12 cellular contexts compared by ENCODE assay signal in genomic region chr17:78921437-78921971, GRCh38. TPM values are rescaled to one million over a fixed set of nuclear protein-coding genes. Genes with fewer than 3 reads are reported as not detected.
DNase-seq lines count a peak whose midpoint lies in the region; ATAC-seq and TF ChIP-seq lines count a peak whose summit lies in the region.
"Had no signal": no experiment of that assay in that cellular context is flagged by ENCODE, and none has a peak within 500 bp of the region (broad histone marks: within the 10 kb centered on the region; RNA-seq: fewer than 3 reads in every experiment).

No MANE protein-coding gene starts in this region.

- POLR2A ChIA-PET in naive thymus-derived CD8-positive, alpha-beta T cell (lab: Charles Lee): interaction anchor here (0.6 kb wide), 1 partner anchor 453 kb away, joined by 3 read pairs; no protein-coding TSS in a partner anchor

- H3K36me3 Mint-ChIP-seq in naive thymus-derived CD8-positive, alpha-beta T cell: no peaks in the 10 kb centered on the region
- no peaks in the 10 kb centered on the region for H3K36me3 Mint-ChIP-seq in T-helper 2 cell treated with Interferon-gamma antibody and Interleukin-4, amounts not matched to agents 5 μg/mL and 100 μg/mL, for 36 hours (ENCODE audit: low read depth)

- H3K4me3 ChIP-seq in SK-N-MC (no peak overlapping the region), esophagus muscularis mucosa (peak overlapping the region in 3 of 4 donors; percentile 81 to 95 (median 93)), thymus (ENCODE audit: low read length) (no peak overlapping the region)
- H3K4me3 ChIP-seq: cardiac muscle cell had no signal

- TF ChIP-seq CTCF in esophagus muscularis mucosa (IDR thresholded peaks at IDR 0.05): no peak

- WGBS in esophagus muscularis mucosa: 33% methylated on average over 6 of the region's 8 CpGs
- WGBS in thymus: 97% methylated on average over 8 of the region's 8 CpGs

- H3K9me3 Mint-ChIP-seq in naive thymus-derived CD8-positive, alpha-beta T cell: no peaks in the 10 kb centered on the region
- H3K9me3 Mint-ChIP-seq in T-helper 2 cell treated with Interferon-gamma antibody and Interleukin-4, amounts not matched to agents 5 μg/mL and 100 μg/mL, for 36 hours: no peaks in the 10 kb centered on the region

- H3K9me3 ChIP-seq in SK-N-MC (ENCODE audit: low read depth, low read length) (no peaks in the 10 kb centered on the region), esophagus muscularis mucosa (no peaks in the 10 kb centered on the region), thymus (ENCODE audit: control insufficient read depth) (no peaks in the 10 kb centered on the region)

- H3K36me3 ChIP-seq in SK-N-MC (ENCODE audit: insufficient read depth, low read length): 0 out of 2 replicates have a peak, but pooled peaks cover 3% of the 10 kb centered on the region
- H3K36me3 ChIP-seq in esophagus muscularis mucosa: peaks cover 0 to 3% (median 0%) of the 10 kb centered on the region in 4 donors
- H3K36me3 ChIP-seq in thymus (ENCODE audit: control insufficient read depth, insufficient read depth): peaks cover 3% of the 10 kb centered on the region
- H3K36me3 ChIP-seq: cardiac muscle cell had no signal

- H3K27ac Mint-ChIP-seq in naive thymus-derived CD8-positive, alpha-beta T cell: peak overlapping the region in 7 of 10 donors; percentile 24 to 80 (median 70)
- H3K27ac Mint-ChIP-seq in T-helper 2 cell treated with Interferon-gamma antibody and Interleukin-4, amounts not matched to agents 5 μg/mL and 100 μg/mL, for 36 hours: no peak overlapping the region
- H3K27ac Mint-ChIP-seq: activated CD8-positive, alpha-beta T cell treated with anti-CD3 and anti-CD28 coated beads, Interleukin-2, amount 10 ng/mL, durations not matched to agents 7 days and 5 days had no signal

- peaks cover 0 to 2% (median 0%) of the 10 kb centered on the region in 5 donors for H3K27me3 Mint-ChIP-seq in naive thymus-derived CD8-positive, alpha-beta T cell
- H3K27me3 Mint-ChIP-seq in T-helper 2 cell treated with Interferon-gamma antibody and Interleukin-4, amounts not matched to agents 5 μg/mL and 100 μg/mL, for 36 hours (ENCODE audit: low read depth): peaks cover 24% of the 10 kb centered on the region

- H3K27me3 ChIP-seq in esophagus muscularis mucosa: no peaks in the 10 kb centered on the region
- no peaks in the 10 kb centered on the region for H3K27me3 ChIP-seq in thymus (ENCODE audit: control insufficient read depth, insufficient read depth)
- H3K27me3 ChIP-seq: cardiac muscle cell had no signal

- no peak overlapping the region for H3K9ac ChIP-seq in SK-N-MC (ENCODE audit: insufficient read length)

- H3K4me1 Mint-ChIP-seq in naive thymus-derived CD8-positive, alpha-beta T cell: peaks cover 17 to 47% (median 41%) of the 10 kb centered on the region in 4 donors
- peaks cover 8% of the 10 kb centered on the region for H3K4me1 Mint-ChIP-seq in T-helper 2 cell treated with Interferon-gamma antibody and Interleukin-4, amounts not matched to agents 5 μg/mL and 100 μg/mL, for 36 hours (ENCODE audit: low read depth)

- H3K4me1 ChIP-seq in esophagus muscularis mucosa (peaks cover 66 to 94% (median 86%) of the 10 kb centered on the region in 4 donors), thymus (ENCODE audit: control insufficient read depth, insufficient read depth, low read length) (peaks cover 50% of the 10 kb centered on the region)

- ATAC-seq in naive thymus-derived CD8-positive, alpha-beta T cell: no peak
- ATAC-seq in HG02884 (IDR thresholded peaks at IDR 0.05; ENCODE audit: unreplicated experiment): no peak
- ATAC-seq in HG03571 (IDR thresholded peaks at IDR 0.05; ENCODE audit: unreplicated experiment): no peak
- ATAC-seq: activated CD8-positive, alpha-beta T cell treated with anti-CD3 and anti-CD28 coated beads, Interleukin-2, amount 10 ng/mL, durations not matched to agents 7 days and 5 days had no signal

- intact Hi-C loops in esophagus muscularis mucosa (cut with DNase I): loop anchor here (5.0 kb wide), 2 partner anchors 39 to 51 kb away; no protein-coding TSS in a partner anchor

- DNase-seq in SK-N-MC (ENCODE audit: low read depth, low spot score) (no peak), esophagus muscularis mucosa (ENCODE audit: extremely low spot score) (no peak), GOT3 (lab: John Stamatoyannopoulos, UW) (no peak)
- DNase-seq in naive thymus-derived CD8-positive, alpha-beta T cell: no peak
- no peak for DNase-seq in T-helper 2 cell treated with Interferon-gamma antibody and Interleukin-4, amounts not matched to agents 5 μg/mL and 100 μg/mL, for 36 hours (ENCODE audit: low spot score)
- DNase-seq: activated CD8-positive, alpha-beta T cell treated with anti-CD3 and anti-CD28 coated beads, Interleukin-2, amount 10 ng/mL, durations not matched to agents 7 days and 5 days; EL; retina had no signal

- H3K4me3 Mint-ChIP-seq in naive thymus-derived CD8-positive, alpha-beta T cell: no peak overlapping the region
- no peak overlapping the region for H3K4me3 Mint-ChIP-seq in T-helper 2 cell treated with Interferon-gamma antibody and Interleukin-4, amounts not matched to agents 5 μg/mL and 100 μg/mL, for 36 hours
- H3K4me3 Mint-ChIP-seq: activated CD8-positive, alpha-beta T cell treated with anti-CD3 and anti-CD28 coated beads, Interleukin-2, amount 10 ng/mL, durations not matched to agents 7 days and 5 days had no signal

- TF ChIP-seq POLR2A in esophagus muscularis mucosa (IDR thresholded peaks at IDR 0.05; ENCODE audit: low read depth): no peak

- no peak for TF ChIP-seq EP300 in esophagus muscularis mucosa (IDR thresholded peaks at IDR 0.05)

- H3K27ac ChIP-seq in SK-N-MC (peak overlapping the region; percentile 60; the same call in 1 of the 2 replicates), esophagus muscularis mucosa (replicated peaks in 1 of 4) (peak overlapping the region; percentile 92 to 99 (median 96)), thymus (ENCODE audit: low read depth) (peak overlapping the region; percentile 60)
- H3K27ac ChIP-seq: cardiac muscle cell had no signal

RNA-seq across cellular contexts. Expression of gene TIMP2, which starts 3.7 kb away (rescaled TPM):
- 100 to 1,000 TPM; 177 to 315 (median 229) TPM for total RNA-seq in esophagus muscularis mucosa
- total RNA-seq in naive thymus-derived CD8-positive, alpha-beta T cell: 1 to 10 TPM; 6.2 to 7.3 TPM
- under 1 TPM; 0.22 to 0.75 (median 0.60) TPM for polyA plus RNA-seq in naive thymus-derived CD8-positive, alpha-beta T cell
- polyA plus RNA-seq in thymus: 27.5 TPM

RNA-seq across cellular contexts. Expression of gene CEP295NL, which starts 18.5 kb away (rescaled TPM):
- 1 to 10 TPM in 3 of 4 donors, under 1 TPM in 1; 0.78 to 6.6 (median 2.3) TPM for total RNA-seq in esophagus muscularis mucosa
- total RNA-seq in naive thymus-derived CD8-positive, alpha-beta T cell: under 1 TPM in 1 of 2 experiments, not detected in 1; 0.86 TPM
- not detected for polyA plus RNA-seq in naive thymus-derived CD8-positive, alpha-beta T cell
- polyA plus RNA-seq in thymus: 0.50 TPM
- polyA plus RNA-seq: cardiac muscle cell had no signal

RNA-seq across cellular contexts. Expression of gene LGALS3BP, which starts 58.2 kb away (rescaled TPM):
- total RNA-seq in esophagus muscularis mucosa: 100 to 1,000 TPM; 106 to 284 (median 197) TPM
- 10 to 100 TPM; 50.5 to 54.4 TPM for total RNA-seq in naive thymus-derived CD8-positive, alpha-beta T cell
- polyA plus RNA-seq in naive thymus-derived CD8-positive, alpha-beta T cell: 10 to 100 TPM; 51.5 to 90.6 (median 88.6) TPM
- 81.3 TPM for polyA plus RNA-seq in thymus

Comparison
In these comparisons a context has a peak if more than half of its experiments do, and no peak if none do; other contexts are left out.
1. H3K4me3 ChIP-seq: peak in esophagus muscularis mucosa (3 of 4); none in SK-N-MC (single experiment) and thymus (single experiment).
2. RNA of gene TIMP2, which starts 3.7 kb away (total RNA-seq): 177 to 315 TPM in esophagus muscularis mucosa; 6.2 to 7.3 TPM in naive thymus-derived CD8-positive, alpha-beta T cell; every median in the first group is over 10 times any median in the second.
3. Peak in every context shown above with its lines, with median percentiles within 50 percentile points of each other: H3K27ac ChIP-seq.